In the genomic region with DNA sequence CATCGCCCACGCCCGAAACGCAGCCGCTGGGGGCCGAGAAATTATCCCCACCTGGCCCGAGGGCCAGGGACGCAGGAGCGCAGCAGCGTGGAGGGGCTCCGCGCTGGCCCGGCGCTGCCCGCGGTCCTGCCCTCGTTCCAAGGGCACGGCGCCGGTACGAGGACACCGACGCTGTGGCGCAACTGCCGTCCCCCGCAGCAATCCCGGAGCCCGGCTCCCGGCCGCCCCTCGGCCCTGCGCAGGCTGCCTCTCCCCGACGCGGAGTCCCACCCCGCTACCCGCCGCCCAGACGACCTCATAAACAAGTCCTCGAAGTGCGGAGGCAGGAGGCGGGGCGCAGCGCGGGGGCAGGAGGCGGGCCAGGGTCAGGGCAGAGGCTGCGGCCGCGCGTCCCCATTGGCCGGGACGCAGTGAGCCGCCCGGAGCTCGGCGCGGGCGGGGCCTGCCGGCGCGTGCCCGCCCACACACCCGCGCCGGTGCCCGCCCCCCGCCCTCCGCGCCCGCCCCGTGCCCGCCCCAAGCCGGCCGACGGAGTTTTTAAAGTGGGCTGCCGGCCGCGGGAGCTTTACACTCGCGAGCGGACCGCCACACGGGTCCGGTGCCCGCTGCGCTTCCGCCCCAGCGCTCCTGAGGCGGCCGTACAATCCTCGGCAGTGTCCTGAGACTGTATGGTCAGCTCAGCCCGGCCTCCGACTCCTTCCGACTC, we compare ENCODE assay signal across 8 cellular contexts. TPM values are rescaled to one million over a fixed set of nuclear protein-coding genes. Genes with fewer than 3 reads are reported as not detected.
DNase-seq lines count a peak whose midpoint lies in the region; ATAC-seq and FAIRE-seq lines count a peak whose summit lies in the region.

A gene (plus strand): TSS at position 568 of the 706 bp plus-strand sequence. CDS start 505 bp downstream, outside the sequence.

- peak within 1 kb of the TSS; percentile 93 for H2AFZ ChIP-seq in neuronal stem cell (ENCODE audit: low read length)

- peak within 1 kb of the TSS; percentile 99 for H3K4me2 ChIP-seq in neuronal stem cell (ENCODE audit: insufficient read depth, low read length, poor library complexity, severe bottlenecking)

- peaks cover 8 to 13% of the 10 kb centered on the region in 2 donors for H3K4me1 ChIP-seq in neuronal stem cell (ENCODE audit: control insufficient read depth in 2 of 2, insufficient read depth in 1 of 2, low read depth in 1 of 2, low read length in 2 of 2)

- H3K27me3 ChIP-seq in neuronal stem cell (ENCODE audit: control insufficient read depth in 3 of 3, insufficient read depth in 3 of 3, low read depth in 1 of 3, low read length in 3 of 3): peaks cover 21 to 85% (median 55%) of the 10 kb centered on the region in 3 experiments

- H3K27me3 Mint-ChIP-seq in activated naive CD4-positive, alpha-beta T cell treated with anti-CD3 and anti-CD28 coated beads, Interleukin-2, amount 10 ng/mL, durations not matched to agents 7 days and 5 days: peaks cover 89% of the 10 kb centered on the region

- peak within 1 kb of the TSS; percentile 80 for H3K27ac Mint-ChIP-seq in activated naive CD4-positive, alpha-beta T cell treated with anti-CD3 and anti-CD28 coated beads, Interleukin-2, amount 10 ng/mL, durations not matched to agents 7 days and 5 days

- peaks cover 34% of the 10 kb centered on the region for H3K4me1 Mint-ChIP-seq in activated naive CD4-positive, alpha-beta T cell treated with anti-CD3 and anti-CD28 coated beads, Interleukin-2, amount 10 ng/mL, durations not matched to agents 7 days and 5 days

- H3K4me3 Mint-ChIP-seq in activated naive CD4-positive, alpha-beta T cell treated with anti-CD3 and anti-CD28 coated beads, Interleukin-2, amount 10 ng/mL, durations not matched to agents 7 days and 5 days: peak within 1 kb of the TSS; percentile 89

- H3K36me3 Mint-ChIP-seq in activated naive CD4-positive, alpha-beta T cell treated with anti-CD3 and anti-CD28 coated beads, Interleukin-2, amount 10 ng/mL, durations not matched to agents 7 days and 5 days: peaks cover 1% of the 10 kb centered on the region

- no peaks in the 10 kb centered on the region for H3K79me1 ChIP-seq in neuronal stem cell (ENCODE audit: low read depth, low read length)

- H4K91ac ChIP-seq in neuronal stem cell (ENCODE audit: low read depth, low read length, poor library complexity): no peak within 1 kb of the TSS

- H2AK5ac ChIP-seq in neuronal stem cell (ENCODE audit: low read depth, low read length): no peak within 1 kb of the TSS

- H3K36me3 ChIP-seq in SK-N-MC (ENCODE audit: insufficient read depth, low read length) (no peaks in the 10 kb centered on the region), neuronal stem cell (replicated peaks in 1 of 2; ENCODE audit: control insufficient read depth in 2 of 2, insufficient read depth in 2 of 2, low read length in 2 of 2) (no peaks in the 10 kb centered on the region)

- H3K9me3 Mint-ChIP-seq in activated naive CD4-positive, alpha-beta T cell treated with anti-CD3 and anti-CD28 coated beads, Interleukin-2, amount 10 ng/mL, durations not matched to agents 7 days and 5 days: no peaks in the 10 kb centered on the region

- no peak within 1 kb of the TSS for H3K4ac ChIP-seq in neuronal stem cell (ENCODE audit: low read length)

- H3K9ac ChIP-seq in SK-N-MC (ENCODE audit: insufficient read length) (no peak within 1 kb of the TSS), neuronal stem cell (ENCODE audit: low read depth, low read length, poor library complexity) (peak within 1 kb of the TSS; percentile 44)

- H2BK15ac ChIP-seq in neuronal stem cell (ENCODE audit: low read length): peak within 1 kb of the TSS; percentile 31

- DNase-seq in COLO829 (ENCODE audit: low spot score) (peak; percentile 81), HUDEP-2 (lab: John Stamatoyannopoulos, UW; ENCODE audit: unreplicated experiment in 76 of 76) (peak in 75 of 76 experiments; percentile 22 to 90 (median 78)), SK-N-MC (ENCODE audit: low read depth, low spot score) (no peak), frontal cortex (ENCODE audit: low spot score in 2 of 2) (peak; percentile 96 to 97), neuronal stem cell (ENCODE audit: low spot score) (peak; percentile 81), stromal cell of bone marrow (ENCODE audit: low read depth) (peak; percentile 73)
- DNase-seq in activated naive CD4-positive, alpha-beta T cell treated with anti-CD3 and anti-CD28 coated beads, Interleukin-2, amount 10 ng/mL, durations not matched to agents 7 days and 5 days: peak; percentile 93

- no peak within 1 kb of the TSS for H2BK12ac ChIP-seq in neuronal stem cell (ENCODE audit: low read length)

- no peak for FAIRE-seq in frontal cortex (lab: Jason Lieb, UNC)

- CTCF ChIA-PET in activated naive CD4-positive, alpha-beta T cell treated with anti-CD3 and anti-CD28 coated beads, Interleukin-2, amount 10 ng/mL, durations not matched to agents 7 days and 5 days (lab: Charles Lee): interaction anchor here (0.6 to 1.9 kb wide), 5 partner anchors 10 to 234 kb away, joined by 3 to 7 read pairs (median 4); no protein-coding TSS in a partner anchor

- peak within 1 kb of the TSS; percentile 15 for H3K18ac ChIP-seq in neuronal stem cell (ENCODE audit: low read length)

- H3K4me3 ChIP-seq in SK-N-MC: peak within 1 kb of the TSS; percentile 81
- H3K4me3 ChIP-seq in neuronal stem cell (ENCODE audit: low read length in 2 of 2): peak within 1 kb of the TSS; percentile 50 to 84

- WGBS in neuronal stem cell (ENCODE audit: extremely low coverage in 2 of 2, insufficient read length in 2 of 2, insufficient replicate concordance in 1 of 2), 2 donors: no CpG with 5 or more reads among the region's 94 CpGs

- peak; percentile 88 for ATAC-seq in GM21360 (IDR thresholded peaks at IDR 0.05; ENCODE audit: unreplicated experiment)

- H4K8ac ChIP-seq in neuronal stem cell (ENCODE audit: low read depth, low read length): no peak within 1 kb of the TSS

- H3K27ac ChIP-seq in SK-N-MC (no peak within 1 kb of the TSS), neuronal stem cell (replicated peaks; ENCODE audit: low read length) (no peak within 1 kb of the TSS)

- H2BK120ac ChIP-seq in neuronal stem cell (ENCODE audit: low read depth, low read length): no peak within 1 kb of the TSS

- peak within 1 kb of the TSS; percentile 81 for H3K23ac ChIP-seq in neuronal stem cell (ENCODE audit: low read depth, low read length, poor library complexity)

- H3K9me3 ChIP-seq in SK-N-MC (ENCODE audit: low read depth, low read length) (no peaks in the 10 kb centered on the region), neuronal stem cell (replicated peaks in 1 of 2; ENCODE audit: control insufficient read depth in 2 of 2, insufficient read depth in 1 of 2, low read depth in 1 of 2, low read length in 2 of 2) (no peaks in the 10 kb centered on the region)

- peak within 1 kb of the TSS; percentile 43 for H3K14ac ChIP-seq in neuronal stem cell (ENCODE audit: low read length)

- no peak within 1 kb of the TSS for H2BK5ac ChIP-seq in neuronal stem cell (ENCODE audit: low read length)

RNA-seq across cellular contexts. Expression of the gene that starts here (rescaled TPM):
- 3.7 TPM for total RNA-seq in frontal cortex
- 0.24 TPM for polyA plus RNA-seq in neuronal stem cell (2013, experiment 1 of 2)
- 0.19 TPM for polyA plus RNA-seq in neuronal stem cell (2013, experiment 2 of 2)
